2 cellular contexts compared by ENCODE assay signal in the genomic region with DNA sequence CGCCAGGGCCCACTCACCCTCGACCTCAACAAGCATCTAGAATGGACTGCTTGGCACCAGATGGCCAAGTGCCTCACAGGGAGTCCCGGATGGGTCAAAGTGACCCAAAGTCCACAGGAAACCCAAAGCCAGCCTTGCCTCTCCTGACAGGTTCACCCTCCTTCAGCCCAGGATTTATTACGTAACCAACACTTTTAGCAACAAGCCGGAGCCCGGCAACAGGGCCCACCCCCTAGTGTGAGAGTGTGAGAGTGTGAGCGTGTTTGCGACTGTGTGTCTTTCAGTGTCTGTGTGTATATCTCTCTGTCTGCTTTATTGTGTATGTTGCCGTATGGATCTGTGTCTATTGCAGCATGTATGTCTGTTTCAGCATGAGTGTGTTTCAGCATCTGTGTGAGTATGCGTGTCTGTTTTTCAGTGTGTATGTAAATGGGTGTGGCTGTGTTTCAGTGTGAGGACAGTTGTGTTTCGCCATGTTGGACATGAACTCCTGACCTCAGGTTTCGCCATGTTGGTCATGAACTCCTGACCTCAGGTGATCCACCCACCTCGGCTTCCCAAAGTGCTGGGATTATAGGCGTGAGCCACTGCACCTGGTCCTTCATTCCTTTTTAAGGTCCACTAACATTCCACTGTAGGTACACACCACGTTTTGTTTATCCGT.
TF ChIP-seq lines count a peak whose summit lies in the region.

No MANE protein-coding gene starts in this region.

TF ChIP-seq in A549, 52 proteins besides CTCF, POLR2A, EP300 and RAD21 (continued from another document):
- TF ChIP-seq HDAC2 (IDR thresholded peaks at IDR 0.05) (no peak), JUNB (IDR thresholded peaks at IDR 0.05) (no peak), SREBF2 (IDR thresholded peaks at IDR 0.05) (no peak), HOXB5 (CRISPR knock-in tag; IDR thresholded peaks at IDR 0.05) (no peak), HOXB13 (CRISPR knock-in tag; IDR thresholded peaks at IDR 0.05; ENCODE audit: low read depth) (no peak), EHMT2 (IDR thresholded peaks at IDR 0.05; ENCODE audit: low read depth) (no peak), ZNF302 (CRISPR knock-in tag; IDR thresholded peaks at IDR 0.05) (no peak), HOXA7 (CRISPR knock-in tag; IDR thresholded peaks at IDR 0.05) (no peak), TP53 (CRISPR knock-in tag; IDR thresholded peaks at IDR 0.05) (no peak), PHF8 (IDR thresholded peaks at IDR 0.05; ENCODE audit: borderline replicate concordance, low read depth) (no peak), JUN (IDR thresholded peaks at IDR 0.05) (no peak), CBX8 (IDR thresholded peaks at IDR 0.05) (no peak), HEYL (CRISPR knock-in tag; IDR thresholded peaks at IDR 0.05) (no peak), ESRRA (IDR thresholded peaks at IDR 0.05; ENCODE audit: borderline replicate concordance, low read length) (no peak), KDM5A (IDR thresholded peaks at IDR 0.05) (no peak)
- TF ChIP-seq, protein P1, sequence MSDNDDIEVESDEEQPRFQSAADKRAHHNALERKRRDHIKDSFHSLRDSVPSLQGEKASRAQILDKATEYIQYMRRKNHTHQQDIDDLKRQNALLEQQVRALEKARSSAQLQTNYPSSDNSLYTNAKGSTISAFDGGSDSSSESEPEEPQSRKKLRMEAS (IDR thresholded peaks at IDR 0.05), result no peak
- TF ChIP-seq, protein P2, sequence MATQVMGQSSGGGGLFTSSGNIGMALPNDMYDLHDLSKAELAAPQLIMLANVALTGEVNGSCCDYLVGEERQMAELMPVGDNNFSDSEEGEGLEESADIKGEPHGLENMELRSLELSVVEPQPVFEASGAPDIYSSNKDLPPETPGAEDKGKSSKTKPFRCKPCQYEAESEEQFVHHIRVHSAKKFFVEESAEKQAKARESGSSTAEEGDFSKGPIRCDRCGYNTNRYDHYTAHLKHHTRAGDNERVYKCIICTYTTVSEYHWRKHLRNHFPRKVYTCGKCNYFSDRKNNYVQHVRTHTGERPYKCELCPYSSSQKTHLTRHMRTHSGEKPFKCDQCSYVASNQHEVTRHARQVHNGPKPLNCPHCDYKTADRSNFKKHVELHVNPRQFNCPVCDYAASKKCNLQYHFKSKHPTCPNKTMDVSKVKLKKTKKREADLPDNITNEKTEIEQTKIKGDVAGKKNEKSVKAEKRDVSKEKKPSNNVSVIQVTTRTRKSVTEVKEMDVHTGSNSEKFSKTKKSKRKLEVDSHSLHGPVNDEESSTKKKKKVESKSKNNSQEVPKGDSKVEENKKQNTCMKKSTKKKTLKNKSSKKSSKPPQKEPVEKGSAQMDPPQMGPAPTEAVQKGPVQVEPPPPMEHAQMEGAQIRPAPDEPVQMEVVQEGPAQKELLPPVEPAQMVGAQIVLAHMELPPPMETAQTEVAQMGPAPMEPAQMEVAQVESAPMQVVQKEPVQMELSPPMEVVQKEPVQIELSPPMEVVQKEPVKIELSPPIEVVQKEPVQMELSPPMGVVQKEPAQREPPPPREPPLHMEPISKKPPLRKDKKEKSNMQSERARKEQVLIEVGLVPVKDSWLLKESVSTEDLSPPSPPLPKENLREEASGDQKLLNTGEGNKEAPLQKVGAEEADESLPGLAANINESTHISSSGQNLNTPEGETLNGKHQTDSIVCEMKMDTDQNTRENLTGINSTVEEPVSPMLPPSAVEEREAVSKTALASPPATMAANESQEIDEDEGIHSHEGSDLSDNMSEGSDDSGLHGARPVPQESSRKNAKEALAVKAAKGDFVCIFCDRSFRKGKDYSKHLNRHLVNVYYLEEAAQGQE (IDR thresholded peaks at IDR 0.05), result no peak
- TF ChIP-seq, protein P3, sequence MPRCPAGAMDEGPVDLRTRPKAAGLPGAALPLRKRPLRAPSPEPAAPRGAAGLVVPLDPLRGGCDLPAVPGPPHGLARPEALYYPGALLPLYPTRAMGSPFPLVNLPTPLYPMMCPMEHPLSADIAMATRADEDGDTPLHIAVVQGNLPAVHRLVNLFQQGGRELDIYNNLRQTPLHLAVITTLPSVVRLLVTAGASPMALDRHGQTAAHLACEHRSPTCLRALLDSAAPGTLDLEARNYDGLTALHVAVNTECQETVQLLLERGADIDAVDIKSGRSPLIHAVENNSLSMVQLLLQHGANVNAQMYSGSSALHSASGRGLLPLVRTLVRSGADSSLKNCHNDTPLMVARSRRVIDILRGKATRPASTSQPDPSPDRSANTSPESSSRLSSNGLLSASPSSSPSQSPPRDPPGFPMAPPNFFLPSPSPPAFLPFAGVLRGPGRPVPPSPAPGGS (IDR thresholded peaks at IDR 0.05), result no peak

TF ChIP-seq in HEK293T, 16 proteins besides CTCF, POLR2A, EP300 and RAD21 (continued from another document):
- TF ChIP-seq, protein P4, sequence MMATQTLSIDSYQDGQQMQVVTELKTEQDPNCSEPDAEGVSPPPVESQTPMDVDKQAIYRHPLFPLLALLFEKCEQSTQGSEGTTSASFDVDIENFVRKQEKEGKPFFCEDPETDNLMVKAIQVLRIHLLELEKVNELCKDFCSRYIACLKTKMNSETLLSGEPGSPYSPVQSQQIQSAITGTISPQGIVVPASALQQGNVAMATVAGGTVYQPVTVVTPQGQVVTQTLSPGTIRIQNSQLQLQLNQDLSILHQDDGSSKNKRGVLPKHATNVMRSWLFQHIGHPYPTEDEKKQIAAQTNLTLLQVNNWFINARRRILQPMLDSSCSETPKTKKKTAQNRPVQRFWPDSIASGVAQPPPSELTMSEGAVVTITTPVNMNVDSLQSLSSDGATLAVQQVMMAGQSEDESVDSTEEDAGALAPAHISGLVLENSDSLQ (IDR thresholded peaks at IDR 0.05), result peak; percentile 44
TF ChIP-seq in HEK293T: peak in this region for 1.
